Comparison of ENCODE assay signal across 21 cellular contexts in the genomic region with DNA sequence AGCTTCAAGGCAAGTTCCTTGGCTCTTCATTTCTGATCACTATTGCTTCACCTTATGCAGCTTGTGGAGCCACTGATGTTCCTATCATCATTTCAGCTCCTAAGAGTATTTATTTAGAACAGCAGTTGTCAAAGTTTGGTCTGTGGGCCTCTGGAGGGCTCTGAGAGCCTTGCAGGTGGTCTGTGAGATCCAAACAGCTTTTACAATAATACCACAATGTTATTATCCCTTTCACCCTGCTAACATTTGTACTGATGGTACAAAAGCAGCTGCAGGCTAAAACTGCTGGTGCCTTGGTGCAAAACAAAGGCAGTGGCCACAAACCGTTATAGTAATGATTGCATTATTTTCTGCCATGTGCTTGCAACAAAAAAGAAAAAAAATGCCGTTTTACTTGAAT. TPM values are rescaled to one million over a fixed set of nuclear protein-coding genes. Genes with fewer than 3 reads are reported as not detected.
DNase-seq lines count a peak whose midpoint lies in the region; ATAC-seq, FAIRE-seq and TF ChIP-seq lines count a peak whose summit lies in the region.
"Had no signal": no experiment of that assay in that cellular context is flagged by ENCODE, and none has a peak within 500 bp of the region (broad histone marks: within the 10 kb centered on the region; RNA-seq: fewer than 3 reads in every experiment).

No MANE protein-coding gene starts in this region.

- peak; percentile 42; the same call in 1 of the 3 replicates for ATAC-seq in DND-41 (ENCODE audit: insufficient read depth, low read depth)
- ATAC-seq: HepG2 had no signal

- H3F3A ChIP-seq in neural progenitor cell (ENCODE audit: low read depth): no peaks in the 10 kb centered on the region

- no peak overlapping the region for H3K4me3 Mint-ChIP-seq in neural progenitor cell
- H3K4me3 Mint-ChIP-seq: CD4-positive, CD25-positive, alpha-beta regulatory T cell; H9 had no signal

- H3K27me3 ChIP-seq in DND-41 (ENCODE audit: insufficient read depth, low read length, poor library complexity) (no peaks in the 10 kb centered on the region), neural progenitor cell (no peaks in the 10 kb centered on the region)
- H3K27me3 ChIP-seq: BLaER1 had no signal

- H3K4me1 Mint-ChIP-seq in neural progenitor cell: peaks cover 3% of the 10 kb centered on the region
- H3K4me1 Mint-ChIP-seq: H9 had no signal

- H3K79me2 ChIP-seq in DND-41 (ENCODE audit: insufficient read depth, low read length): no peaks in the 10 kb centered on the region
- H3K79me2 ChIP-seq in neural progenitor cell (ENCODE audit: low read depth): no peaks in the 10 kb centered on the region

- H3K4me1 ChIP-seq in DND-41 (ENCODE audit: insufficient read depth, low read length): no peaks in the 10 kb centered on the region
- H3K4me1 ChIP-seq in neural progenitor cell: no peaks in the 10 kb centered on the region
- H3K4me1 ChIP-seq: BLaER1 had no signal

- no peaks in the 10 kb centered on the region for H3K27me3 Mint-ChIP-seq in neural progenitor cell (ENCODE audit: insufficient read depth, low read depth)
- H3K27me3 Mint-ChIP-seq: CD4-positive, CD25-positive, alpha-beta regulatory T cell had no signal

- no peaks in the 10 kb centered on the region for H3K9me3 Mint-ChIP-seq in neural progenitor cell
- H3K9me3 Mint-ChIP-seq: CD4-positive, CD25-positive, alpha-beta regulatory T cell; H9 had no signal

- H3K27ac Mint-ChIP-seq in neural progenitor cell: peak overlapping the region; percentile 79
- H3K27ac Mint-ChIP-seq: CD4-positive, CD25-positive, alpha-beta regulatory T cell; H9 had no signal

- H3K9me3 ChIP-seq in DND-41 (ENCODE audit: insufficient read depth, low read length, severe bottlenecking) (no peaks in the 10 kb centered on the region), neural progenitor cell (ENCODE audit: low read depth) (no peaks in the 10 kb centered on the region)
- H3K9me3 ChIP-seq: BLaER1 had no signal

- H3K9ac ChIP-seq in DND-41 (ENCODE audit: low read depth, low read length) (no peak overlapping the region), neural progenitor cell (no peak overlapping the region)
- H3K9ac ChIP-seq: BLaER1 had no signal

- H3K27ac ChIP-seq in DND-41 (ENCODE audit: low read length) (no peak overlapping the region), neural progenitor cell (no peak overlapping the region)
- H3K27ac ChIP-seq: BLaER1 had no signal

- H3K4me2 ChIP-seq in DND-41 (ENCODE audit: insufficient read depth, low read length): no peak overlapping the region
- no peak overlapping the region for H3K4me2 ChIP-seq in neural progenitor cell
- H3K4me2 ChIP-seq: BLaER1 had no signal

- H2AFZ ChIP-seq in DND-41 (ENCODE audit: low read depth, low read length) (no peak overlapping the region), neural progenitor cell (replicated peaks) (no peak overlapping the region)

- no peaks in the 10 kb centered on the region for H3K36me3 Mint-ChIP-seq in neural progenitor cell

- no peak for FAIRE-seq in RCC 7860 (lab: Jason Lieb, UNC)
- FAIRE-seq: GM12891, HepG2, HTR-8/SVneo had no signal

- H3K4me3 ChIP-seq in DND-41 (ENCODE audit: low read depth in 1 of 2, low read length in 2 of 2) (no peak overlapping the region), neural progenitor cell (no peak overlapping the region)
- H3K4me3 ChIP-seq: BLaER1 had no signal

- TF ChIP-seq CTCF in DND-41 (IDR thresholded peaks at IDR 0.05; ENCODE audit: borderline replicate concordance, extremely low read depth, low read length, poor library complexity, severe bottlenecking) (no peak), neural progenitor cell (IDR thresholded peaks at IDR 0.05) (no peak)

- no peaks in the 10 kb centered on the region for H4K20me1 ChIP-seq in DND-41 (ENCODE audit: insufficient read depth, low read length)
- no peaks in the 10 kb centered on the region for H4K20me1 ChIP-seq in neural progenitor cell (ENCODE audit: low read depth)
- H4K20me1 ChIP-seq: BLaER1 had no signal

- H3K36me3 ChIP-seq in DND-41 (ENCODE audit: insufficient read depth, low read length) (no peaks in the 10 kb centered on the region), neural progenitor cell (no peaks in the 10 kb centered on the region)
- H3K36me3 ChIP-seq: BLaER1 had no signal

- peak; percentile 8 for DNase-seq in DND-41
- peak; percentile 47 for DNase-seq in MV-4-11 (lab: John Stamatoyannopoulos, UW)
- DNase-seq in NCI-H2227 treated with DMSO at 0.1 percent for 48 hours (lab: John Stamatoyannopoulos, UW): peak; percentile 24
- no peak for DNase-seq in neural progenitor cell (ENCODE audit: low spot score)
- no peak for DNase-seq in CD1c-positive myeloid dendritic cell (ENCODE audit: extremely low spot score)
- no peak for DNase-seq in DMS53 treated with DMSO at 0.1 percent for 48 hours (lab: John Stamatoyannopoulos, UW; ENCODE audit: unreplicated experiment)
- no peak for DNase-seq in RCC 7860 (ENCODE audit: low spot score)
- DNase-seq in Kasumi-1 (lab: John Stamatoyannopoulos, UW): no peak
- DNase-seq: 8988T; AML-193; Calu3; CD4-positive, CD25-positive, alpha-beta regulatory T cell; DMS 273 treated with DMSO at 0.1 percent for 48 hours; DMS79; EL; GOT3; H9 had no signal

RNA-seq across cellular contexts. Expression of gene PATJ, which starts 33.8 kb away (rescaled TPM):
- total RNA-seq in neural progenitor cell (ENCODE audit: low replicate concordance): 24.3 and 24.8 TPM in 2 replicates

RNA-seq across cellular contexts. Expression of gene TM2D1, which starts 51.1 kb away (rescaled TPM):
- total RNA-seq in neural progenitor cell (ENCODE audit: low replicate concordance): 40.2 and 71.4 TPM in 2 replicates

Comparison
In these comparisons a context has a peak if more than half of its experiments do, and no peak if none do; other contexts are left out.
1. DNase-seq: peak in DND-41 (single experiment), MV-4-11 (single experiment) and NCI-H2227 treated with DMSO at 0.1 percent for 48 hours (single experiment); none in neural progenitor cell (single experiment), CD1c-positive myeloid dendritic cell (single experiment), DMS53 treated with DMSO at 0.1 percent for 48 hours (single experiment), RCC 7860 (single experiment) and Kasumi-1 (0 of 2).